ENCODE assay signal across 1 cellular context in genomic region chr1:110338200-110339039, GRCh38.
TF ChIP-seq lines count a peak whose summit lies in the region.

No MANE protein-coding gene starts in this region.

TF ChIP-seq in GM12878, 131 proteins besides CTCF, POLR2A, EP300 and RAD21 (continued from another document and continues in another):
- TF ChIP-seq HSF1 (IDR thresholded peaks at IDR 0.05; ENCODE audit: low read depth, low read length): no peak
- peak; percentile 87 for TF ChIP-seq ZNF687 (IDR thresholded peaks at IDR 0.05)
- peak; percentile 78; the same call in 1 of the 2 replicates for TF ChIP-seq LARP7 (IDR thresholded peaks at IDR 0.05)
- TF ChIP-seq ELK1 (IDR thresholded peaks at IDR 0.05; ENCODE audit: low read depth, low read length): peak; percentile 63; the same call in 1 of the 2 replicates
- no peak for TF ChIP-seq SRF (IDR thresholded peaks at IDR 0.05; ENCODE audit: low read depth in 2 of 2, low read length in 2 of 2)
- TF ChIP-seq E2F8 (IDR thresholded peaks at IDR 0.05; ENCODE audit: low read depth, partially characterized antibody): no peak
- TF ChIP-seq IRF4 (IDR thresholded peaks at IDR 0.05; ENCODE audit: low read depth, low read length): no peak; the same call in 1 of the 2 replicates
- no peak for TF ChIP-seq CHD1 (IDR thresholded peaks at IDR 0.05; ENCODE audit: low read depth, low read length)
- TF ChIP-seq ZNF274 (IDR thresholded peaks at IDR 0.05; ENCODE audit: insufficient read depth, insufficient read length): no peak
- 0 out of 2 replicates have a peak, but pooled peaks have one; percentile 6 for TF ChIP-seq USF2 (IDR thresholded peaks at IDR 0.05; ENCODE audit: borderline replicate concordance, low read depth, low read length)
- TF ChIP-seq RCOR1 (conservative IDR thresholded peaks at IDR 0.05; ENCODE audit: low read depth, low read length): peak; percentile 99
- peak; percentile 86 for TF ChIP-seq CREB1 (IDR thresholded peaks at IDR 0.05; ENCODE audit: low read depth)
- 0 out of 2 replicates have a peak, but pooled peaks have one; percentile 20 for TF ChIP-seq ZBED1 (IDR thresholded peaks at IDR 0.05; ENCODE audit: borderline replicate concordance)
- TF ChIP-seq SMC3 (IDR thresholded peaks at IDR 0.05; ENCODE audit: borderline replicate concordance, low read length): peak; percentile 26; the same call in 1 of the 2 replicates
- no peak for TF ChIP-seq PAX8 (IDR thresholded peaks at IDR 0.05)
- TF ChIP-seq YY1 (IDR thresholded peaks at IDR 0.05; ENCODE audit: low read depth, low read length): peak; percentile 93
- peak; percentile 89 for TF ChIP-seq POLR2AphosphoS5 (IDR thresholded peaks at IDR 0.05; ENCODE audit: low read length)
- no peak for TF ChIP-seq MYB (IDR thresholded peaks at IDR 0.05; ENCODE audit: borderline replicate concordance, low read depth, low read length)
- TF ChIP-seq MEF2A (IDR thresholded peaks at IDR 0.05; ENCODE audit: insufficient read depth, low read depth, low read length): 0 out of 2 replicates have a peak, but pooled peaks have one; percentile 38
- no peak for TF ChIP-seq STAT3 (IDR thresholded peaks at IDR 0.05; ENCODE audit: low read depth, low read length)
- no peak for TF ChIP-seq NR2C2 (IDR thresholded peaks at IDR 0.05; ENCODE audit: borderline replicate concordance, control insufficient read depth, insufficient read length, low read depth)
- peak; percentile 72 for TF ChIP-seq RUNX3 (IDR thresholded peaks at IDR 0.05; ENCODE audit: low read length)
- TF ChIP-seq HDAC2 (IDR thresholded peaks at IDR 0.05): no peak
- TF ChIP-seq, protein P1, sequence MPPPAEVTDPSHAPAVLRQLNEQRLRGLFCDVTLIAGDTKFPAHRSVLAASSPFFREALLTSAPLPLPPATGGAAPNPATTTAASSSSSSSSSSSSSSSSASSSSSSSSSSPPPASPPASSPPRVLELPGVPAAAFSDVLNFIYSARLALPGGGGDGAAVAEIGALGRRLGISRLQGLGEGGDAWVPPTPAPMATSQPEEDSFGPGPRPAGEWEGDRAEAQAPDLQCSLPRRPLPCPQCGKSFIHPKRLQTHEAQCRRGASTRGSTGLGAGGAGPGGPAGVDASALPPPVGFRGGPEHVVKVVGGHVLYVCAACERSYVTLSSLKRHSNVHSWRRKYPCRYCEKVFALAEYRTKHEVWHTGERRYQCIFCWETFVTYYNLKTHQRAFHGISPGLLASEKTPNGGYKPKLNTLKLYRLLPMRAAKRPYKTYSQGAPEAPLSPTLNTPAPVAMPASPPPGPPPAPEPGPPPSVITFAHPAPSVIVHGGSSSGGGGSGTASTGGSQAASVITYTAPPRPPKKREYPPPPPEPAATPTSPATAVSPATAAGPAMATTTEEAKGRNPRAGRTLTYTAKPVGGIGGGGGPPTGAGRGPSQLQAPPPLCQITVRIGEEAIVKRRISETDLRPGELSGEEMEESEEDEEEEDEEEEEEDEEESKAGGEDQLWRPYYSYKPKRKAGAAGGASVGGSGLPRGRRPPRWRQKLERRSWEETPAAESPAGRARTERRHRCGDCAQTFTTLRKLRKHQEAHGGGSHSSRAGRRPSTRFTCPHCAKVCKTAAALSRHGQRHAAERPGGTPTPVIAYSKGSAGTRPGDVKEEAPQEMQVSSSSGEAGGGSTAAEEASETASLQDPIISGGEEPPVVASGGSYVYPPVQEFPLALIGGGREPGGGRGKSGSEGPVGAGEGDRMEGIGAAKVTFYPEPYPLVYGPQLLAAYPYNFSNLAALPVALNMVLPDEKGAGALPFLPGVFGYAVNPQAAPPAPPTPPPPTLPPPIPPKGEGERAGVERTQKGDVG (CRISPR knock-in tag; IDR thresholded peaks at IDR 0.05): no peak
- TF ChIP-seq ZNF622 (IDR thresholded peaks at IDR 0.05): no peak
- no peak for TF ChIP-seq YBX1 (IDR thresholded peaks at IDR 0.05)
- TF ChIP-seq, protein P2, sequence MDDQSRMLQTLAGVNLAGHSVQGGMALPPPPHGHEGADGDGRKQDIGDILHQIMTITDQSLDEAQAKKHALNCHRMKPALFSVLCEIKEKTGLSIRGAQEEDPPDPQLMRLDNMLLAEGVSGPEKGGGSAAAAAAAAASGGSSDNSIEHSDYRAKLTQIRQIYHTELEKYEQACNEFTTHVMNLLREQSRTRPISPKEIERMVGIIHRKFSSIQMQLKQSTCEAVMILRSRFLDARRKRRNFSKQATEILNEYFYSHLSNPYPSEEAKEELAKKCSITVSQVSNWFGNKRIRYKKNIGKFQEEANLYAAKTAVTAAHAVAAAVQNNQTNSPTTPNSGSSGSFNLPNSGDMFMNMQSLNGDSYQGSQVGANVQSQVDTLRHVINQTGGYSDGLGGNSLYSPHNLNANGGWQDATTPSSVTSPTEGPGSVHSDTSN (IDR thresholded peaks at IDR 0.05; ENCODE audit: insufficient replicate concordance, low read depth, low read length): peak; percentile 92
- no peak for TF ChIP-seq RFX5 (IDR thresholded peaks at IDR 0.05; ENCODE audit: low read depth, low read length)
- TF ChIP-seq NR2F1 (conservative IDR thresholded peaks at IDR 0.05): peak; percentile 98
- TF ChIP-seq EZH2 (IDR thresholded peaks at IDR 0.05; ENCODE audit: borderline replicate concordance, control insufficient read depth, low read depth, low read length): no peak
- TF ChIP-seq CHD4 (IDR thresholded peaks at IDR 0.05): no peak
- TF ChIP-seq IKZF1 (conservative IDR thresholded peaks at IDR 0.05): peak; percentile 84
- TF ChIP-seq IRF3 (IDR thresholded peaks at IDR 0.05): no peak
- no peak for TF ChIP-seq NRF1 (conservative IDR thresholded peaks at IDR 0.05; ENCODE audit: low read depth, low read length)
- no peak for TF ChIP-seq SUPT20H (IDR thresholded peaks at IDR 0.05; ENCODE audit: borderline replicate concordance, control insufficient read depth, low read depth, low read length)
- TF ChIP-seq PML (IDR thresholded peaks at IDR 0.05; ENCODE audit: low read length): peak; percentile 90
- no peak for TF ChIP-seq BCLAF1 (IDR thresholded peaks at IDR 0.05)
- TF ChIP-seq, protein P3, sequence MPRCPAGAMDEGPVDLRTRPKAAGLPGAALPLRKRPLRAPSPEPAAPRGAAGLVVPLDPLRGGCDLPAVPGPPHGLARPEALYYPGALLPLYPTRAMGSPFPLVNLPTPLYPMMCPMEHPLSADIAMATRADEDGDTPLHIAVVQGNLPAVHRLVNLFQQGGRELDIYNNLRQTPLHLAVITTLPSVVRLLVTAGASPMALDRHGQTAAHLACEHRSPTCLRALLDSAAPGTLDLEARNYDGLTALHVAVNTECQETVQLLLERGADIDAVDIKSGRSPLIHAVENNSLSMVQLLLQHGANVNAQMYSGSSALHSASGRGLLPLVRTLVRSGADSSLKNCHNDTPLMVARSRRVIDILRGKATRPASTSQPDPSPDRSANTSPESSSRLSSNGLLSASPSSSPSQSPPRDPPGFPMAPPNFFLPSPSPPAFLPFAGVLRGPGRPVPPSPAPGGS (IDR thresholded peaks at IDR 0.05; ENCODE audit: borderline replicate concordance, insufficient read depth, low read depth, low read length, poor library complexity, severe bottlenecking): peak; percentile 72
